ENCODE assay signal across 12 cellular contexts in genomic region chr20:59743767-59744485, GRCh38.
DNase-seq lines count a peak whose midpoint lies in the region; ATAC-seq, FAIRE-seq and TF ChIP-seq lines count a peak whose summit lies in the region.
"Had no signal": no experiment of that assay in that cellular context is flagged by ENCODE, and none has a peak within 500 bp of the region (broad histone marks: within the 10 kb centered on the region; RNA-seq: fewer than 3 reads in every experiment).

No MANE protein-coding gene starts in this region.

- no peak for FAIRE-seq in H54 (lab: Jason Lieb, UNC)
- FAIRE-seq: A204.1 had no signal

- DNase-seq in DMS53 (lab: John Stamatoyannopoulos, UW) = peak; percentile 19
- DNase-seq in DMS53 treated with DMSO at 0.1 percent for 48 hours (lab: John Stamatoyannopoulos, UW; ENCODE audit: unreplicated experiment) = no peak
- DNase-seq in NCI-H526 treated with DMSO at 0.1 percent for 48 hours (lab: John Stamatoyannopoulos, UW) = peak; percentile 7
- peak; percentile 52 for DNase-seq in iPS-NIHi11 (ENCODE audit: low spot score)
- DNase-seq in activated effector memory CD4-positive, alpha-beta T cell treated with anti-CD3 and anti-CD28 coated beads, Interleukin-2, amount 50 U/mL, for 16 hours = no peak
- DNase-seq in H54 (ENCODE audit: insufficient read length, low spot score) = no peak
- DNase-seq: activated T-cell treated with anti-CD3 and anti-CD28 coated beads, Interleukin-2, amount 50 U/mL, for 4 hours; esophagus squamous epithelium; stimulated activated CD4-positive, alpha-beta T cell treated with anti-CD3 and anti-CD28 coated beads, Interleukin-1b, Interleukin-23, amount 100 ng/mL, for 48 hours had no signal

- ATAC-seq in GM18505 (IDR thresholded peaks at IDR 0.05; ENCODE audit: unreplicated experiment) (peak; percentile 62), GM19395 (IDR thresholded peaks at IDR 0.05; ENCODE audit: unreplicated experiment) (no peak)
- ATAC-seq: activated T-cell treated with anti-CD3 and anti-CD28 coated beads, Interleukin-2, amount 50 U/mL, for 4 hours had no signal

- TF ChIP-seq POLR2A in GM18505 (IDR thresholded peaks at IDR 0.05; ENCODE audit: borderline replicate concordance, extremely low read depth, insufficient read depth, insufficient read length) (no peak), H54 (IDR thresholded peaks at IDR 0.05; ENCODE audit: low read depth, low read length) (no peak)

Comparison
In these comparisons a context has a peak if more than half of its experiments do, and no peak if none do; other contexts are left out.
1. DNase-seq: peak in DMS53 (single experiment), NCI-H526 treated with DMSO at 0.1 percent for 48 hours (single experiment) and iPS-NIHi11 (single experiment); none in DMS53 treated with DMSO at 0.1 percent for 48 hours (single experiment), activated effector memory CD4-positive, alpha-beta T cell treated with anti-CD3 and anti-CD28 coated beads, Interleukin-2, amount 50 U/mL, for 16 hours (single experiment) and H54 (single experiment).